In the genomic region with DNA sequence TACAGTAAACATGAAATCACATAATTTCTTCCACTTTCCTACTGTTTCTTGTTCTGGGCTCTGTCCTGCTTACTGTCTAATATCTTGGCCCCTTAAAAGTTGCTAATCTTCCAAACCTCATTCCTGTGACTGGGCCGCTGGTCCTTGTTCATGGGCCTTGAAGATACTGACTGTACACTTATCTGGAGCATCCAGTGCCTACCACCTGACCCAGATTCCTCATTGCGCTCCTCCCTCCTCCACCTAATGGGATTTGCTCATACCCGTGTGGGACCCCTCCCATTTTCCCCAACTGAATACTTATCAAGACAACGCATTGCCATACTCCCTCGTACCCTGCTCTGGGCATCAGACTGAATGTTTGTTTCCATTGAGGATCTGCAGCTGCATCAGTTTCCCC, we compare ENCODE assay signal across 2 cellular contexts.
TF ChIP-seq lines count a peak whose summit lies in the region.

No MANE protein-coding gene starts in this region.

TF ChIP-seq in K562, 482 proteins besides CTCF, POLR2A, EP300 and RAD21 (continued from another document and continues in another):
- TF ChIP-seq KDM1A (IDR thresholded peaks at IDR 0.05): peak; percentile 62 to 64; a peak in 2 of 4 replicates
- no peak for TF ChIP-seq KHSRP (IDR thresholded peaks at IDR 0.05)
- TF ChIP-seq ELF1 (tag; IDR thresholded peaks at IDR 0.05): no peak
- peak; percentile 66; the same call in 1 of the 2 replicates for TF ChIP-seq ZNF263 (CRISPR knock-in tag; IDR thresholded peaks at IDR 0.05; ENCODE audit: borderline replicate concordance)
- peak; percentile 40 for TF ChIP-seq CXXC5 (CRISPR knock-in tag; IDR thresholded peaks at IDR 0.05)
- no peak for TF ChIP-seq THAP7 (CRISPR knock-in tag; IDR thresholded peaks at IDR 0.05)
- TF ChIP-seq ZNF561 (CRISPR knock-in tag; conservative IDR thresholded peaks at IDR 0.05): no peak
- TF ChIP-seq USF2 (CRISPR knock-in tag; IDR thresholded peaks at IDR 0.05): peak; percentile 24; the same call in 1 of the 2 replicates
- TF ChIP-seq HNRNPH1 (optimal IDR thresholded peaks at IDR 0.05; ENCODE audit: low read depth, low read length): no peak
- peak; percentile 55; the same call in 1 of the 2 replicates for TF ChIP-seq DPF2 (IDR thresholded peaks at IDR 0.05)
- TF ChIP-seq POLR2AphosphoS5 (IDR thresholded peaks at IDR 0.05; ENCODE audit: control insufficient read depth, insufficient read depth, low read depth, low read length): peak; percentile 56; the same call in 1 of the 2 replicates
- no peak for TF ChIP-seq E2F8 (IDR thresholded peaks at IDR 0.05; ENCODE audit: low read depth, partially characterized antibody)
- peak; percentile 73 for TF ChIP-seq MTA2 (IDR thresholded peaks at IDR 0.05; ENCODE audit: low read depth)
- TF ChIP-seq ZEB2 (IDR thresholded peaks at IDR 0.05): peak; percentile 52; the same call in 1 of the 2 replicates
- peak; percentile 88 for TF ChIP-seq CBFA2T2 (conservative IDR thresholded peaks at IDR 0.05)
- TF ChIP-seq ARID1B (IDR thresholded peaks at IDR 0.05): peak; percentile 87
- peak; percentile 17; the same call in 1 of the 2 replicates for TF ChIP-seq JUND (IDR thresholded peaks at IDR 0.05; ENCODE audit: borderline replicate concordance, low read depth, low read length)
- no peak for TF ChIP-seq JUND (tag; IDR thresholded peaks at IDR 0.05; ENCODE audit: borderline replicate concordance, low read depth, low read length)
- no peak for TF ChIP-seq ZKSCAN3 (CRISPR knock-in tag; IDR thresholded peaks at IDR 0.05)
- no peak for TF ChIP-seq JUN (IDR thresholded peaks at IDR 0.05; ENCODE audit: borderline replicate concordance, low read depth, low read length)
- no peak for TF ChIP-seq JUN (CRISPR knock-in tag; IDR thresholded peaks at IDR 0.05; ENCODE audit: borderline replicate concordance)
- TF ChIP-seq JUNB (CRISPR knock-in tag; conservative IDR thresholded peaks at IDR 0.05): no peak
- peak; percentile 92 for TF ChIP-seq CBFA2T3 (IDR thresholded peaks at IDR 0.05)
- no peak for TF ChIP-seq MED1 (CRISPR knock-in tag; IDR thresholded peaks at IDR 0.05; ENCODE audit: borderline replicate concordance)
- no peak for TF ChIP-seq HEY1 (CRISPR knock-in tag; IDR thresholded peaks at IDR 0.05; ENCODE audit: borderline replicate concordance)
- TF ChIP-seq ZNF165 (CRISPR knock-in tag; IDR thresholded peaks at IDR 0.05; ENCODE audit: borderline replicate concordance): no peak
- peak; percentile 28; the same call in 1 of the 2 replicates for TF ChIP-seq STAT5A (IDR thresholded peaks at IDR 0.05; ENCODE audit: borderline replicate concordance, low read length)
- 0 out of 2 replicates have a peak, but pooled peaks have one; percentile 18 for TF ChIP-seq SOX6 (IDR thresholded peaks at IDR 0.05)
- TF ChIP-seq NFIC (IDR thresholded peaks at IDR 0.05): peak; percentile 24; the same call in 1 of the 2 replicates

TF ChIP-seq in HEK293T, 16 proteins besides CTCF, POLR2A, EP300 and RAD21 (continued from another document):
- TF ChIP-seq BHLHE40 (IDR thresholded peaks at IDR 0.05; ENCODE audit: borderline replicate concordance) (no peak), NFRKB (IDR thresholded peaks at IDR 0.05) (no peak), TARDBP (IDR thresholded peaks at IDR 0.05) (no peak), CTBP1 (IDR thresholded peaks at IDR 0.05; ENCODE audit: borderline replicate concordance) (no peak), FOXM1 (IDR thresholded peaks at IDR 0.05; ENCODE audit: borderline replicate concordance) (no peak), ARNT (IDR thresholded peaks at IDR 0.05) (no peak)
